16 cellular contexts compared by ENCODE assay signal in genomic region chr17:64015447-64015846, GRCh38. TPM values are rescaled to one million over a fixed set of nuclear protein-coding genes. Genes with fewer than 3 reads are reported as not detected.
DNase-seq lines count a peak whose midpoint lies in the region; ATAC-seq and TF ChIP-seq lines count a peak whose summit lies in the region.
"Had no signal": no experiment of that assay in that cellular context is flagged by ENCODE, and none has a peak within 500 bp of the region (broad histone marks: within the 10 kb centered on the region; RNA-seq: fewer than 3 reads in every experiment).

No MANE protein-coding gene starts in this region.

- H3K79me2 ChIP-seq in OCI-LY7 (ENCODE audit: insufficient read depth, low read depth, low read length), result peaks cover 98% of the 10 kb centered on the region

- H3K4me1 ChIP-seq in OCI-LY7 (ENCODE audit: insufficient read depth, low read length, poor library complexity, severe bottlenecking) (peaks cover 56% of the 10 kb centered on the region), subcutaneous abdominal adipose tissue (ENCODE audit: control insufficient read depth in 5 of 5, insufficient read depth in 5 of 5, low read length in 5 of 5) (peaks cover 4 to 32% (median 23%) of the 10 kb centered on the region in 5 donors), Caco-2 (no peaks in the 10 kb centered on the region), gastroesophageal sphincter (no peaks in the 10 kb centered on the region)

- H3K4me3 Mint-ChIP-seq in activated T-cell treated with anti-CD3 and anti-CD28 coated beads, Interleukin-2, amount 50 U/mL, for 4 hours, result peak overlapping the region; percentile 58
- H3K4me3 Mint-ChIP-seq in dendritic cell treated with granulocyte-macrophage colony-stimulating factor and Interleukin-4, amounts not matched to agents 40 ng/mL and 50 ng/mL, for 4 days, result no peak overlapping the region
- H3K4me3 Mint-ChIP-seq in Caco-2 (ENCODE audit: unreplicated experiment), result no peak overlapping the region
- H3K4me3 Mint-ChIP-seq: HFFc6, mesothelial cell of epicardium had no signal

- no peaks in the 10 kb centered on the region for H3K27me3 ChIP-seq in subcutaneous abdominal adipose tissue (ENCODE audit: control insufficient read depth in 5 of 5, insufficient read depth in 4 of 5, low read length in 5 of 5)
- no peaks in the 10 kb centered on the region for H3K27me3 ChIP-seq in Caco-2 (replicated peaks; ENCODE audit: control insufficient read depth, insufficient read depth, low read length)
- H3K27me3 ChIP-seq in gastroesophageal sphincter, result peaks cover 16% of the 10 kb centered on the region
- H3K27me3 ChIP-seq: ovary had no signal

- H4K20me1 ChIP-seq in OCI-LY7 (ENCODE audit: insufficient read depth, low read length), result no peaks in the 10 kb centered on the region

- no peak for DNase-seq in activated T-cell treated with anti-CD3 and anti-CD28 coated beads, Interleukin-2, amount 50 U/mL, for 4 hours
- DNase-seq in activated T-cell treated with anti-CD3 and anti-CD28 coated beads for 4 hours (no peak), OCI-LY7 (ENCODE audit: low spot score) (no peak), Caco-2 (no peak)
- no peak for DNase-seq in NK-92 treated with Interleukin-12 subunit alpha and Interleukin-12 subunit beta, amount 100 ng/mL, for 24 hours (lab: John Stamatoyannopoulos, UW)
- DNase-seq: ACHN, aorta, HFFc6, NCI-H2171 treated with DMSO at 0.1 percent for 48 hours, ovary had no signal

- H3K4me3 ChIP-seq in OCI-LY7 (ENCODE audit: low read depth, low read length, poor library complexity, severe bottlenecking) (peak overlapping the region; percentile 79), subcutaneous abdominal adipose tissue (ENCODE audit: low read depth in 1 of 5, low read length in 5 of 5) (no peak overlapping the region), Caco-2 (ENCODE audit: low read depth, low read length) (no peak overlapping the region), gastroesophageal sphincter (no peak overlapping the region)
- H3K4me3 ChIP-seq: ovary, smooth muscle cell had no signal

- peaks cover 69% of the 10 kb centered on the region for H3K4me1 Mint-ChIP-seq in activated T-cell treated with anti-CD3 and anti-CD28 coated beads, Interleukin-2, amount 50 U/mL, for 4 hours (ENCODE audit: low read depth)
- peaks cover 51% of the 10 kb centered on the region for H3K4me1 Mint-ChIP-seq in dendritic cell treated with granulocyte-macrophage colony-stimulating factor and Interleukin-4, amounts not matched to agents 40 ng/mL and 50 ng/mL, for 4 days (ENCODE audit: low read depth)
- no peaks in the 10 kb centered on the region for H3K4me1 Mint-ChIP-seq in Caco-2 (ENCODE audit: low read depth, unreplicated experiment)
- H3K4me1 Mint-ChIP-seq: mesothelial cell of epicardium had no signal

- no peaks in the 10 kb centered on the region for H3K9me2 ChIP-seq in OCI-LY7 (ENCODE audit: insufficient read depth, low read length)

- no peak for TF ChIP-seq POLR2A in gastroesophageal sphincter (IDR thresholded peaks at IDR 0.05)

- H3K36me3 ChIP-seq in OCI-LY7 (ENCODE audit: insufficient read depth, low read length) (peaks cover 34% of the 10 kb centered on the region), subcutaneous abdominal adipose tissue (ENCODE audit: control insufficient read depth in 5 of 5, insufficient read depth in 5 of 5, low read length in 5 of 5) (no peaks in the 10 kb centered on the region), Caco-2 (ENCODE audit: control insufficient read depth, insufficient read depth, low read length) (no peaks in the 10 kb centered on the region), gastroesophageal sphincter (no peaks in the 10 kb centered on the region)
- H3K36me3 ChIP-seq: ovary, thoracic aorta had no signal

- H3K4me2 ChIP-seq in OCI-LY7 (ENCODE audit: low read length), result peak overlapping the region; percentile 82
- H3K4me2 ChIP-seq: smooth muscle cell had no signal

- peak overlapping the region; percentile 89 for H3K27ac Mint-ChIP-seq in dendritic cell treated with granulocyte-macrophage colony-stimulating factor and Interleukin-4, amounts not matched to agents 40 ng/mL and 50 ng/mL, for 4 days
- no peak overlapping the region for H3K27ac Mint-ChIP-seq in Caco-2 (ENCODE audit: unreplicated experiment)
- H3K27ac Mint-ChIP-seq: HFFc6, mesothelial cell of epicardium had no signal

- no peak for TF ChIP-seq EP300 in gastroesophageal sphincter (IDR thresholded peaks at IDR 0.05)

- intact Hi-C loops in OCI-LY7 (cut with micrococcal nuclease; ENCODE audit: unreplicated experiment) (no loop called here), Caco-2 (cut with micrococcal nuclease; ENCODE audit: unreplicated experiment) (no loop called here)
- intact Hi-C loops in dendritic cell treated with granulocyte-macrophage colony-stimulating factor and Interleukin-4, amounts not matched to agents 40 ng/mL and 50 ng/mL, for 4 days (cut with micrococcal nuclease), result no loop called here

- CTCF ChIA-PET in OCI-LY7 (lab: Charles Lee; ENCODE audit: unreplicated experiment) (no interaction called here), Caco-2 (lab: Charles Lee) (no interaction called here)

- ATAC-seq in activated T-cell treated with anti-CD3 and anti-CD28 coated beads, Interleukin-2, amount 50 U/mL, for 4 hours, result no peak
- no peak for ATAC-seq in gastroesophageal sphincter

- H2AFZ ChIP-seq in OCI-LY7 (ENCODE audit: low read length), result no peak overlapping the region

- H3K9me3 ChIP-seq in OCI-LY7 (ENCODE audit: low read length) (no peaks in the 10 kb centered on the region), subcutaneous abdominal adipose tissue (ENCODE audit: control insufficient read depth in 5 of 5, low read length in 5 of 5) (no peaks in the 10 kb centered on the region), Caco-2 (no peaks in the 10 kb centered on the region), gastroesophageal sphincter (no peaks in the 10 kb centered on the region)
- H3K9me3 ChIP-seq: ovary, thoracic aorta had no signal

- BruUV-seq in OCI-LY7 (replicated peaks; lab: Mats Ljungman, UMichigan), result no TSS peak
- BruUV-seq in Caco-2 (replicated peaks; lab: Mats Ljungman, UMichigan), result no TSS peak

- peaks cover 16% of the 10 kb centered on the region for H3K36me3 Mint-ChIP-seq in activated T-cell treated with anti-CD3 and anti-CD28 coated beads, Interleukin-2, amount 50 U/mL, for 4 hours (ENCODE audit: insufficient read depth)
- H3K36me3 Mint-ChIP-seq in dendritic cell treated with granulocyte-macrophage colony-stimulating factor and Interleukin-4, amounts not matched to agents 40 ng/mL and 50 ng/mL, for 4 days (ENCODE audit: low read depth), result no peaks in the 10 kb centered on the region
- no peaks in the 10 kb centered on the region for H3K36me3 Mint-ChIP-seq in Caco-2 (ENCODE audit: insufficient read depth, unreplicated experiment)
- H3K36me3 Mint-ChIP-seq: mesothelial cell of epicardium had no signal

- no peaks in the 10 kb centered on the region for H3K9me3 Mint-ChIP-seq in activated T-cell treated with anti-CD3 and anti-CD28 coated beads, Interleukin-2, amount 50 U/mL, for 4 hours
- H3K9me3 Mint-ChIP-seq in dendritic cell treated with granulocyte-macrophage colony-stimulating factor and Interleukin-4, amounts not matched to agents 40 ng/mL and 50 ng/mL, for 4 days, result no peaks in the 10 kb centered on the region
- no peaks in the 10 kb centered on the region for H3K9me3 Mint-ChIP-seq in Caco-2 (ENCODE audit: unreplicated experiment)
- H3K9me3 Mint-ChIP-seq: HFFc6 had no signal

- no peak overlapping the region for H3K9ac ChIP-seq in subcutaneous abdominal adipose tissue (ENCODE audit: low read length in 5 of 5)

- H3K27ac ChIP-seq in OCI-LY7 (ENCODE audit: low read depth, low read length, poor library complexity, severe bottlenecking) (peak overlapping the region; percentile 78), subcutaneous abdominal adipose tissue (ENCODE audit: low read depth, low read length) (peak overlapping the region; percentile 65), gastroesophageal sphincter (no peak overlapping the region)
- H3K27ac ChIP-seq: ovary, thoracic aorta had no signal

- TF ChIP-seq CTCF in OCI-LY7 (conservative IDR thresholded peaks at IDR 0.05; ENCODE audit: low read length), result no peak
- TF ChIP-seq CTCF in Caco-2 (IDR thresholded peaks at IDR 0.05; ENCODE audit: insufficient read depth in 1 of 2, low read depth in 1 of 2, low read length in 1 of 2, severe bottlenecking in 1 of 2, unreplicated experiment in 1 of 2), result no peak
- TF ChIP-seq CTCF in gastroesophageal sphincter (IDR thresholded peaks at IDR 0.05), result no peak

- POLR2A ChIA-PET in OCI-LY7 (lab: Charles Lee), result no interaction called here
- POLR2A ChIA-PET in Caco-2 (lab: Charles Lee), result no interaction called here

- no peaks in the 10 kb centered on the region for H3K27me3 Mint-ChIP-seq in activated T-cell treated with anti-CD3 and anti-CD28 coated beads, Interleukin-2, amount 50 U/mL, for 4 hours (ENCODE audit: low read depth)
- no peaks in the 10 kb centered on the region for H3K27me3 Mint-ChIP-seq in dendritic cell treated with granulocyte-macrophage colony-stimulating factor and Interleukin-4, amounts not matched to agents 40 ng/mL and 50 ng/mL, for 4 days
- peaks cover 9% of the 10 kb centered on the region for H3K27me3 Mint-ChIP-seq in Caco-2 (ENCODE audit: insufficient read depth, unreplicated experiment)

- 91 to 100% methylated on average over 4 to 6 of the region's 6 CpGs for WGBS in gastroesophageal sphincter (ENCODE audit: low coverage in 1 of 2), 2 donors

RNA-seq across cellular contexts. Expression of gene ICAM2, which starts 5.0 kb away (rescaled TPM):
- 10 to 100 TPM; 67.0 to 88.9 (median 77.1) TPM for total RNA-seq in activated T-cell treated with anti-CD3 and anti-CD28 coated beads, Interleukin-2, amount 50 U/mL, for 4 hours
- 76.4 and 112 TPM in 2 replicates for total RNA-seq in OCI-LY7 (2014; rRNA removed; shearing (Covaris generic))
- total RNA-seq in OCI-LY7 (2022) (79.1 and 88.7 TPM in 2 replicates), Caco-2 (2022) (1.9 and 2.0 TPM in 2 replicates), gastroesophageal sphincter (10 to 100 TPM in 3 of 4 donors, 1 to 10 TPM in 1; 7.2 to 71.1 (median 36.7) TPM)
- total RNA-seq: smooth muscle cell had no signal

RNA-seq across cellular contexts. Expression of gene PRR29, which starts 17.3 kb away (rescaled TPM):
- total RNA-seq in activated T-cell treated with anti-CD3 and anti-CD28 coated beads, Interleukin-2, amount 50 U/mL, for 4 hours, result under 1 TPM in 1 of 3 donors, not detected in 2; 0.16 TPM
- total RNA-seq in OCI-LY7 (2014; rRNA removed; shearing (Covaris generic)), result 0.16 TPM in 1 of 2 replicates, not detected in the other
- total RNA-seq in OCI-LY7 (2022), result 0.29 TPM in 1 of 2 replicates, not detected in the other
- not detected in 2 replicates for total RNA-seq in Caco-2 (2022)
- total RNA-seq in gastroesophageal sphincter, result 1 to 10 TPM in 1 of 4 donors, under 1 TPM in 2, not detected in 1; 0.23 to 1.1 (median 0.57) TPM
- total RNA-seq: smooth muscle cell, thoracic aorta had no signal

RNA-seq across cellular contexts. Expression of gene SCN4A, which starts 42.7 kb away (rescaled TPM):
- under 1 TPM in 2 of 3 donors, not detected in 1; 0.05 to 0.14 TPM for total RNA-seq in activated T-cell treated with anti-CD3 and anti-CD28 coated beads, Interleukin-2, amount 50 U/mL, for 4 hours
- total RNA-seq in OCI-LY7 (2014; rRNA removed; shearing (Covaris generic)), result 3.0 and 6.4 TPM in 2 replicates
- 9.0 and 11.9 TPM in 2 replicates for total RNA-seq in OCI-LY7 (2022)
- not detected in 2 replicates for total RNA-seq in Caco-2 (2022)
- under 1 TPM; 0.15 to 0.47 (median 0.35) TPM for total RNA-seq in gastroesophageal sphincter
- total RNA-seq: HFFc6 had no signal

Comparison
In these comparisons a context has a peak if more than half of its experiments do, and no peak if none do; other contexts are left out.
1. H3K27ac ChIP-seq: peak in OCI-LY7 (single experiment) and subcutaneous abdominal adipose tissue (single experiment); none in gastroesophageal sphincter (0 of 4).